ENCODE assay signal across 1 cellular context in the genomic region with DNA sequence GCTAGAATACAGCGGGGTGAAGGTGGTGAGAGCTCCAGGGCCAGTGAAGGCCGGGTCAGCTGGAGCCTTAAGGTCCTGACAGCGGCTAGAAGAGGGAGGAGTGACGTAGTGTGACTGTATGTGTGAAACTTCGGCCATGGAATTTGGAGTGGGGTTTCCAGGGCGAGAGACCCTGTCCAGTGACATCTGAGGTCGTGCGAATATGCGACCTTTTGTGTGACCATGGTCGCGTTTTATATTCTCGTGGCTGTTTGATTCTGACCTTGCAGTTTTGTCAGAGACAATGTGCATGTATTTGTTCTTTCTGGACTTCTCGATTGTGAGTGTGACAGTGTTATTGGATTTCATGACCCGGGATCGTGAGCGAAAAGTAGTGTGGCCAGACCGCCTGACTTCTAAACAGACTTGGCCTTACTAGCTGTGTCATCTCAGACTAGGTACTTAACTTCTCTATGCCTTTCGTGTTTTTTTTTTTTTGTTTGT.
TF ChIP-seq lines count a peak whose summit lies in the region.

No MANE protein-coding gene starts in this region.

TF ChIP-seq in HEK293, 187 proteins besides CTCF, POLR2A, EP300 and RAD21 (continued from another document):
- TF ChIP-seq, protein P1, sequence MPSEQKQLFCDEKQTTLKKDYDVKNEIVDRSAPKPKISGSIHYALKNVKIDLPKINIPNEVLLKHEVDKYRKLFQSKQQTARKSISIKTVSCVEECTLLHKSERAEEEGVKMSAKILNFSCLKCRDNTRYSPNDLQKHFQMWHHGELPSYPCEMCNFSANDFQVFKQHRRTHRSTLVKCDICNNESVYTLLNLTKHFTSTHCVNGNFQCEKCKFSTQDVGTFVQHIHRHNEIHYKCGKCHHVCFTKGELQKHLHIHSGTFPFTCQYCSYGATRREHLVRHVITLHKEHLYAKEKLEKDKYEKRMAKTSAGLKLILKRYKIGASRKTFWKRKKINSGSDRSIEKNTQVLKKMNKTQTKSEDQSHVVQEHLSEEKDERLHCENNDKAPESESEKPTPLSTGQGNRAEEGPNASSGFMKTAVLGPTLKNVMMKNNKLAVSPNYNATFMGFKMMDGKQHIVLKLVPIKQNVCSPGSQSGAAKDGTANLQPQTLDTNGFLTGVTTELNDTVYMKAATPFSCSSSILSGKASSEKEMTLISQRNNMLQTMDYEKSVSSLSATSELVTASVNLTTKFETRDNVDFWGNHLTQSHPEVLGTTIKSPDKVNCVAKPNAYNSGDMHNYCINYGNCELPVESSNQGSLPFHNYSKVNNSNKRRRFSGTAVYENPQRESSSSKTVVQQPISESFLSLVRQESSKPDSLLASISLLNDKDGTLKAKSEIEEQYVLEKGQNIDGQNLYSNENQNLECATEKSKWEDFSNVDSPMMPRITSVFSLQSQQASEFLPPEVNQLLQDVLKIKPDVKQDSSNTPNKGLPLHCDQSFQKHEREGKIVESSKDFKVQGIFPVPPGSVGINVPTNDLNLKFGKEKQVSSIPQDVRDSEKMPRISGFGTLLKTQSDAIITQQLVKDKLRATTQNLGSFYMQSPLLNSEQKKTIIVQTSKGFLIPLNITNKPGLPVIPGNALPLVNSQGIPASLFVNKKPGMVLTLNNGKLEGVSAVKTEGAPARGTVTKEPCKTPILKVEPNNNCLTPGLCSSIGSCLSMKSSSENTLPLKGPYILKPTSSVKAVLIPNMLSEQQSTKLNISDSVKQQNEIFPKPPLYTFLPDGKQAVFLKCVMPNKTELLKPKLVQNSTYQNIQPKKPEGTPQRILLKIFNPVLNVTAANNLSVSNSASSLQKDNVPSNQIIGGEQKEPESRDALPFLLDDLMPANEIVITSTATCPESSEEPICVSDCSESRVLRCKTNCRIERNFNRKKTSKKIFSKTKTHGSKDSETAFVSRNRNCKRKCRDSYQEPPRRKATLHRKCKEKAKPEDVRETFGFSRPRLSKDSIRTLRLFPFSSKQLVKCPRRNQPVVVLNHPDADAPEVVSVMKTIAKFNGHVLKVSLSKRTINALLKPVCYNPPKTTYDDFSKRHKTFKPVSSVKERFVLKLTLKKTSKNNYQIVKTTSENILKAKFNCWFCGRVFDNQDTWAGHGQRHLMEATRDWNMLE (tag by site-specific recombination; conservative IDR thresholded peaks at IDR 0.05; ENCODE audit: low read depth): peak; percentile 58; the same call in 1 of the 2 replicates
- TF ChIP-seq, protein P2, sequence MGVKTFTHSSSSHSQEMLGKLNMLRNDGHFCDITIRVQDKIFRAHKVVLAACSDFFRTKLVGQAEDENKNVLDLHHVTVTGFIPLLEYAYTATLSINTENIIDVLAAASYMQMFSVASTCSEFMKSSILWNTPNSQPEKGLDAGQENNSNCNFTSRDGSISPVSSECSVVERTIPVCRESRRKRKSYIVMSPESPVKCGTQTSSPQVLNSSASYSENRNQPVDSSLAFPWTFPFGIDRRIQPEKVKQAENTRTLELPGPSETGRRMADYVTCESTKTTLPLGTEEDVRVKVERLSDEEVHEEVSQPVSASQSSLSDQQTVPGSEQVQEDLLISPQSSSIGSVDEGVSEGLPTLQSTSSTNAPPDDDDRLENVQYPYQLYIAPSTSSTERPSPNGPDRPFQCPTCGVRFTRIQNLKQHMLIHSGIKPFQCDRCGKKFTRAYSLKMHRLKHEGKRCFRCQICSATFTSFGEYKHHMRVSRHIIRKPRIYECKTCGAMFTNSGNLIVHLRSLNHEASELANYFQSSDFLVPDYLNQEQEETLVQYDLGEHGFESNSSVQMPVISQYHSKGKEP (tag by site-specific recombination; IDR thresholded peaks at IDR 0.05): no peak
- TF ChIP-seq ZNF302 (tag by site-specific recombination; IDR thresholded peaks at IDR 0.05; ENCODE audit: low read depth) (peak; percentile 70; the same call in 1 of the 2 replicates), SALL2 (tag by site-specific recombination; IDR thresholded peaks at IDR 0.05; ENCODE audit: borderline replicate concordance) (no peak; the same call in 1 of the 2 replicates), KLF8 (tag by site-specific recombination; IDR thresholded peaks at IDR 0.05) (0 out of 2 replicates have a peak, but pooled peaks have one; percentile 30), ZNF121 (tag by site-specific recombination; IDR thresholded peaks at IDR 0.05) (no peak), REPIN1 (tag by site-specific recombination; IDR thresholded peaks at IDR 0.05; ENCODE audit: low read depth) (0 out of 2 replicates have a peak, but pooled peaks have one; percentile 11)
- TF ChIP-seq, protein P3, sequence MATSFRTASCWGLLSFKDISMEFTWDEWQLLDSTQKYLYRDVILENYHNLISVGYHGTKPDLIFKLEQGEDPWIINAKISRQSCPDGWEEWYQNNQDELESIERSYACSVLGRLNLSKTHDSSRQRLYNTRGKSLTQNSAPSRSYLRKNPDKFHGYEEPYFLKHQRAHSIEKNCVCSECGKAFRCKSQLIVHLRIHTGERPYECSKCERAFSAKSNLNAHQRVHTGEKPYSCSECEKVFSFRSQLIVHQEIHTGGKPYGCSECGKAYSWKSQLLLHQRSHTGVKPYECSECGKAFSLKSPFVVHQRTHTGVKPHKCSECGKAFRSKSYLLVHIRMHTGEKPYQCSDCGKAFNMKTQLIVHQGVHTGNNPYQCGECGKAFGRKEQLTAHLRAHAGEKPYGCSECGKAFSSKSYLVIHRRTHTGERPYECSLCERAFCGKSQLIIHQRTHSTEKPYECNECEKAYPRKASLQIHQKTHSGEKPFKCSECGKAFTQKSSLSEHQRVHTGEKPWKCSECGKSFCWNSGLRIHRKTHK (tag by site-specific recombination; IDR thresholded peaks at IDR 0.05): 0 out of 2 replicates have a peak, but pooled peaks have one; percentile 33
